In genomic region chr11:8049084-8049483, GRCh38 we compare ENCODE assay signal across 28 cellular contexts. TPM values are rescaled to one million over a fixed set of nuclear protein-coding genes. Genes with fewer than 3 reads are reported as not detected.
"Had no signal": no experiment of that assay in that cellular context is flagged by ENCODE, and none has a peak within 500 bp of the region (broad histone marks: within the 10 kb centered on the region; RNA-seq: fewer than 3 reads in every experiment).

No MANE protein-coding gene starts in this region.

- H3K27me3 ChIP-seq: heart right ventricle, hepatocyte, ovary, sigmoid colon, suprapubic skin, uterus had no signal

- H3K27ac ChIP-seq: heart right ventricle, hepatocyte, lower lobe of right lung, neural progenitor cell, neutrophil, ovary, sigmoid colon, suprapubic skin, thoracic aorta, tibial artery, uterus had no signal

- H3K4me1 Mint-ChIP-seq: naive B cell; natural killer cell; nephron progenitor cell; neural progenitor cell; stimulated activated naive B cell treated with anti-CD40 and anti-IgM and Interleukin-4, amounts not matched to agents 10 μg/mL and 1 μg/mL and 100 μg/mL, for 72 hours had no signal

- H3K9me3 Mint-ChIP-seq: naive B cell; natural killer cell; nephron progenitor cell; neural progenitor cell; stimulated activated naive B cell treated with anti-CD40 and anti-IgM and Interleukin-4, amounts not matched to agents 10 μg/mL and 1 μg/mL and 100 μg/mL, for 72 hours; type B pancreatic cell had no signal

- ATAC-seq: lower lobe of right lung; natural killer cell; right cardiac atrium; stimulated activated naive B cell treated with anti-CD40 and anti-IgM and Interleukin-4, amounts not matched to agents 10 μg/mL and 1 μg/mL and 100 μg/mL, for 72 hours; stimulated activated naive CD8-positive, alpha-beta T cell treated with anti-CD3 and anti-CD28 coated beads, Interleukin-15, Interleukin-2, amounts not matched to agents 100 U/mL and 50 U/mL, for 24 hours had no signal

- H3K4me1 ChIP-seq: lower lobe of right lung, neural progenitor cell, sigmoid colon, suprapubic skin, tibial artery, uterus had no signal

- H3K4me3 ChIP-seq: heart right ventricle, hepatocyte, lower lobe of right lung, neural progenitor cell, ovary, sigmoid colon, smooth muscle cell, suprapubic skin, thoracic aorta, tibial artery, uterus had no signal

- DNase-seq: heart right ventricle; islet precursor cell; lower lobe of right lung; mammary epithelial cell; mesenchymal stem cell; naive B cell; natural killer cell; nephron progenitor cell; occipital lobe; ovary; right cardiac atrium; sigmoid colon; stimulated activated CD4-positive, alpha-beta T cell treated with anti-CD3 and anti-CD28 coated beads, Interleukin-12 subunit alpha, Interleukin-12 subunit beta, amount 100 ng/mL, for 4 hours; stimulated activated CD4-positive, alpha-beta T cell treated with anti-CD3 and anti-CD28 coated beads, Interleukin-15, amount 100 ng/mL, for 24 hours; stimulated activated CD4-positive, alpha-beta T cell treated with anti-CD3 and anti-CD28 coated beads, Interleukin-2, amount 100 ng/mL, for 24 hours; stimulated activated CD4-positive, alpha-beta T cell treated with anti-CD3 and anti-CD28 coated beads, Interleukin-4, amount 100 ng/mL, for 1 hour; stimulated activated naive B cell treated with anti-CD40 and anti-IgM and Interleukin-4, amounts not matched to agents 10 μg/mL and 1 μg/mL and 100 μg/mL, for 72 hours; stimulated activated naive CD8-positive, alpha-beta T cell treated with anti-CD3 and anti-CD28 coated beads, Interleukin-15, Interleukin-2, amounts not matched to agents 100 U/mL and 50 U/mL, for 24 hours; tibial artery; uterus had no signal

- H3K27ac Mint-ChIP-seq: naive B cell; natural killer cell; nephron progenitor cell; neural progenitor cell; progenitor cell of endocrine pancreas; stimulated activated naive B cell treated with anti-CD40 and anti-IgM and Interleukin-4, amounts not matched to agents 10 μg/mL and 1 μg/mL and 100 μg/mL, for 72 hours; type B pancreatic cell had no signal

- H3K9me3 ChIP-seq: heart right ventricle, lower lobe of right lung, neutrophil, ovary, sigmoid colon, suprapubic skin, thoracic aorta, tibial artery, uterus had no signal

- H3K36me3 ChIP-seq: heart right ventricle, lower lobe of right lung, neural progenitor cell, neutrophil, ovary, sigmoid colon, suprapubic skin, thoracic aorta, tibial artery, uterus had no signal

- H3K36me3 Mint-ChIP-seq: naive B cell; natural killer cell; neural progenitor cell; stimulated activated naive B cell treated with anti-CD40 and anti-IgM and Interleukin-4, amounts not matched to agents 10 μg/mL and 1 μg/mL and 100 μg/mL, for 72 hours; type B pancreatic cell had no signal

- H3K4me3 Mint-ChIP-seq: naive B cell; natural killer cell; nephron progenitor cell; neural progenitor cell; stimulated activated naive B cell treated with anti-CD40 and anti-IgM and Interleukin-4, amounts not matched to agents 10 μg/mL and 1 μg/mL and 100 μg/mL, for 72 hours; type B pancreatic cell had no signal

RNA-seq across cellular contexts. Expression of gene TUB, which starts 31.9 kb away (rescaled TPM):
- total RNA-seq: natural killer cell had no signal
